21 cellular contexts compared by ENCODE assay signal in the genomic region with DNA sequence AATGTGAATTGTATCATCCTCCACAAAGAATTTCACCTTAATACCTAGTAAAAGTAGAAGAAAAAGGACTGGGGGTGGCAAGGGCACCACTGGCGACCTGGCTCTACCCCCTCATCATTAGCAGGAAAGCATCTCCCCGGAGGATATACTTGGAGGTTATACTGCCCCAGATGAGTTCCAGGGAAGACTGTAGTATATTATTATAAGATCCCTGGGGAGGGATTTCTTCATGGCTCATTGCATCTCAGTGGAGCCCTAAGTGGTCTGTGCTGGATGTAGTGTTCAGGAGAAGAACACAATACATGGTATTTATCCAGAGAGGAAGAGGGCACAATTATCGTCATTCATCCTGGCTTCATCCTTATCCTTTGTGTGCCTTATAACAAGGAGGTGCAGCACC. TPM values are rescaled to one million over a fixed set of nuclear protein-coding genes. Genes with fewer than 3 reads are reported as not detected.
A peak's percentile ranks its signal among the peaks of the same experiment; 100 is the strongest.
DNase-seq lines count a peak whose midpoint lies in the region; ATAC-seq, FAIRE-seq and TF ChIP-seq lines count a peak whose summit lies in the region.
"Had no signal": no experiment of that assay in that cellular context is flagged by ENCODE, and none has a peak within 500 bp of the region (broad histone marks: within the 10 kb centered on the region; RNA-seq: fewer than 3 reads in every experiment).

No MANE protein-coding gene starts in this region.

- 54 to 64% (median 61%) methylated on average over 3 of the region's 3 CpGs for WGBS in psoas muscle, 3 donors

- no peaks in the 10 kb centered on the region for H3K27me3 ChIP-seq in psoas muscle (ENCODE audit: insufficient read depth in 3 of 3, low read length in 2 of 3)
- H3K27me3 ChIP-seq: ascending aorta, left lung, right atrium auricular region, testis had no signal

- H3K4me3 ChIP-seq in kidney (ENCODE audit: low read length in 2 of 2) (no peak overlapping the region), psoas muscle (no peak overlapping the region)
- H3K4me3 ChIP-seq: ascending aorta, left lung, right atrium auricular region, testis had no signal

- H3K27me3 Mint-ChIP-seq in mesothelial cell of epicardium (ENCODE audit: low read depth), result no peaks in the 10 kb centered on the region

- H3K27ac ChIP-seq in kidney (ENCODE audit: low read depth in 2 of 2, low read length in 2 of 2), result no peak overlapping the region
- H3K27ac ChIP-seq in psoas muscle, result no peak overlapping the region
- H3K27ac ChIP-seq: ascending aorta, left lung, right atrium auricular region, testis had no signal

- no peaks in the 10 kb centered on the region for H3K36me3 ChIP-seq in kidney (ENCODE audit: control insufficient read depth in 1 of 2, insufficient read depth in 2 of 2, low read length in 2 of 2)
- H3K36me3 ChIP-seq in psoas muscle (ENCODE audit: insufficient read depth in 1 of 2, low read depth in 1 of 2), result no peaks in the 10 kb centered on the region
- H3K36me3 ChIP-seq: ascending aorta, left lung, right atrium auricular region had no signal

- no peak for FAIRE-seq in kidney (lab: Jason Lieb, UNC)
- FAIRE-seq: GM18507 had no signal

- H3K4me1 ChIP-seq in kidney (ENCODE audit: control insufficient read depth in 1 of 2, insufficient read depth in 1 of 2, low read depth in 1 of 2, low read length in 2 of 2), result no peaks in the 10 kb centered on the region
- H3K4me1 ChIP-seq in psoas muscle, result no peaks in the 10 kb centered on the region
- H3K4me1 ChIP-seq: left lung, right atrium auricular region, testis had no signal

- DNase-seq in DMS153 treated with DMSO at 0.1 percent for 48 hours (lab: John Stamatoyannopoulos, UW; ENCODE audit: unreplicated experiment), result peak; percentile 27
- peak; percentile 76 for DNase-seq in NCI-H1436 treated with DMSO at 0.1 percent for 48 hours (lab: John Stamatoyannopoulos, UW)
- DNase-seq in NCI-H2227 treated with DMSO at 0.1 percent for 48 hours (lab: John Stamatoyannopoulos, UW), result peak; percentile 99
- DNase-seq in mesothelial cell of epicardium (ENCODE audit: low spot score in 2 of 2, unreplicated experiment in 2 of 2), result no peak
- DNase-seq in kidney, result no peak
- no peak for DNase-seq in psoas muscle
- DNase-seq: activated naive CD4-positive, alpha-beta T cell treated with anti-CD3 and anti-CD28 coated beads, Interleukin-2, amount 50 U/mL, for 16 hours; activated T-cell treated with anti-CD3 and anti-CD28 coated beads, Interleukin-2, amount 50 U/mL, for 48 hours; CD8-positive, alpha-beta memory T cell; effector memory CD8-positive, alpha-beta T cell; glutamatergic neuron; KG1; left lung; MV-4-11; stimulated activated CD4-positive, alpha-beta T cell treated with anti-CD3 and anti-CD28 coated beads, Interleukin-15, amount 100 ng/mL, for 24 hours; testis had no signal

- TF ChIP-seq CTCF in mesothelial cell of epicardium (IDR thresholded peaks at IDR 0.05; ENCODE audit: unreplicated experiment) (no peak), kidney (IDR thresholded peaks at IDR 0.05; ENCODE audit: borderline replicate concordance, extremely low read depth, insufficient read depth) (no peak), psoas muscle (IDR thresholded peaks at IDR 0.05) (no peak)

- H3K9me3 Mint-ChIP-seq in mesothelial cell of epicardium, result peaks cover 30% of the 10 kb centered on the region

- H3K9me3 ChIP-seq in kidney (ENCODE audit: control insufficient read depth in 1 of 2, low read length in 2 of 2), result peaks cover 0 to 2% of the 10 kb centered on the region in 2 donors
- H3K9me3 ChIP-seq in psoas muscle, result no peaks in the 10 kb centered on the region
- H3K9me3 ChIP-seq: ascending aorta, left lung, testis had no signal

- H3K27ac Mint-ChIP-seq in mesothelial cell of epicardium, result peak overlapping the region; percentile 26
- H3K27ac Mint-ChIP-seq: CD8-positive, alpha-beta memory T cell; effector memory CD8-positive, alpha-beta T cell had no signal

- no peak overlapping the region for H3K4me3 Mint-ChIP-seq in mesothelial cell of epicardium
- H3K4me3 Mint-ChIP-seq: CD8-positive, alpha-beta memory T cell; effector memory CD8-positive, alpha-beta T cell had no signal

- no peak for ATAC-seq in HG02678 (IDR thresholded peaks at IDR 0.05; ENCODE audit: unreplicated experiment)
- no peak for ATAC-seq in psoas muscle
- ATAC-seq: activated CD4-positive, CD25-positive, alpha-beta regulatory T cell treated with anti-CD3 and anti-CD28 coated beads, Interleukin-2, amount 50 U/mL, for 24 hours; effector memory CD8-positive, alpha-beta T cell; left lung had no signal

- H3K9ac ChIP-seq in kidney (ENCODE audit: low read length in 2 of 2), result no peak overlapping the region

- peaks cover 3% of the 10 kb centered on the region for H3K36me3 Mint-ChIP-seq in mesothelial cell of epicardium
- H3K36me3 Mint-ChIP-seq: CD8-positive, alpha-beta memory T cell had no signal

- peaks cover 21% of the 10 kb centered on the region for H3K4me1 Mint-ChIP-seq in mesothelial cell of epicardium
- H3K4me1 Mint-ChIP-seq: CD8-positive, alpha-beta memory T cell had no signal

- intact Hi-C loops in kidney (cut with DNase I), result no loop called here
- intact Hi-C loops in psoas muscle (cut with DNase I), result no loop called here

RNA-seq across cellular contexts. Expression of a gene that starts 14.2 kb away (rescaled TPM):
- total RNA-seq in mesothelial cell of epicardium (3.5 to 4.7 TPM (median 4.4 TPM) in 3 replicates), kidney (2.6 TPM), psoas muscle (10 to 100 TPM in 1 of 4 donors, 1 to 10 TPM in 3; 3.1 to 28.8 (median 7.4) TPM)
- polyA plus RNA-seq in kidney (ENCODE audit: insufficient read depth, low read depth, low replicate concordance) (2.3 TPM), psoas muscle (1 to 10 TPM; 3.0 to 7.6 (median 6.8) TPM)
- total RNA-seq: CD8-positive, alpha-beta memory T cell had no signal
- polyA plus RNA-seq: CD8-positive, alpha-beta memory T cell had no signal

Comparison
In these comparisons a context has a peak if more than half of its experiments do, and no peak if none do; other contexts are left out.
1. DNase-seq: peak in DMS153 treated with DMSO at 0.1 percent for 48 hours (single experiment), NCI-H1436 treated with DMSO at 0.1 percent for 48 hours (single experiment) and NCI-H2227 treated with DMSO at 0.1 percent for 48 hours (single experiment); none in mesothelial cell of epicardium (0 of 2), kidney (single experiment) and psoas muscle (0 of 2).